ENCODE assay signal across 26 cellular contexts in genomic region chr13:86324191-86324590, GRCh38.
"Had no signal": no experiment of that assay in that cellular context is flagged by ENCODE, and none has a peak within 500 bp of the region (broad histone marks: within the 10 kb centered on the region; RNA-seq: fewer than 3 reads in every experiment).

No MANE protein-coding gene starts in this region.

- FAIRE-seq: keratinocyte had no signal

- H3K4me1 Mint-ChIP-seq: mesothelial cell of epicardium; naive B cell; natural killer cell; stimulated activated memory B cell treated with anti-CD40 and anti-IgM and Interleukin-4, amounts not matched to agents 10 μg/mL and 1 μg/mL and 100 μg/mL, for 72 hours; stimulated activated naive CD8-positive, alpha-beta T cell treated with anti-CD3 and anti-CD28 coated beads, Interleukin-15, amount 100 ng/mL, for 72 hours had no signal

- ATAC-seq: heart right ventricle; natural killer cell; right lobe of liver; stimulated activated memory B cell treated with anti-CD40 and anti-IgM and Interleukin-4, amounts not matched to agents 10 μg/mL and 1 μg/mL and 100 μg/mL, for 72 hours; stimulated activated naive CD8-positive, alpha-beta T cell treated with anti-CD3 and anti-CD28 coated beads, Interleukin-15, amount 100 ng/mL, for 72 hours had no signal

- H3K27ac ChIP-seq: heart right ventricle, hepatocyte, left ventricle myocardium inferior, ovary, prostate gland, right atrium auricular region, right lobe of liver, tibial nerve, uterus had no signal

- H3K4me3 ChIP-seq: heart right ventricle, hepatocyte, left ventricle myocardium inferior, lung, ovary, prostate gland, right atrium auricular region, right lobe of liver, smooth muscle cell, tibial nerve, uterus had no signal

- H3K4me3 Mint-ChIP-seq: mesothelial cell of epicardium; naive B cell; natural killer cell; stimulated activated memory B cell treated with anti-CD40 and anti-IgM and Interleukin-4, amounts not matched to agents 10 μg/mL and 1 μg/mL and 100 μg/mL, for 72 hours; stimulated activated naive CD8-positive, alpha-beta T cell treated with anti-CD3 and anti-CD28 coated beads, Interleukin-15, amount 100 ng/mL, for 72 hours; type B pancreatic cell had no signal

- H3K36me3 ChIP-seq: heart right ventricle, left ventricle myocardium inferior, ovary, prostate gland, right atrium auricular region, right lobe of liver, tibial nerve, uterus had no signal

- H3K36me3 Mint-ChIP-seq: mesothelial cell of epicardium; naive B cell; natural killer cell; stimulated activated memory B cell treated with anti-CD40 and anti-IgM and Interleukin-4, amounts not matched to agents 10 μg/mL and 1 μg/mL and 100 μg/mL, for 72 hours; type B pancreatic cell had no signal

- H3K27ac Mint-ChIP-seq: mesothelial cell of epicardium; naive B cell; natural killer cell; stimulated activated memory B cell treated with anti-CD40 and anti-IgM and Interleukin-4, amounts not matched to agents 10 μg/mL and 1 μg/mL and 100 μg/mL, for 72 hours; stimulated activated naive CD8-positive, alpha-beta T cell treated with anti-CD3 and anti-CD28 coated beads, Interleukin-15, amount 100 ng/mL, for 72 hours; type B pancreatic cell had no signal

- H3K4me1 ChIP-seq: heart right ventricle, left ventricle myocardium inferior, prostate gland, right atrium auricular region, right lobe of liver, tibial nerve, uterus had no signal

- DNase-seq: heart right ventricle; left ventricle myocardium inferior; mesendoderm; naive B cell; natural killer cell; ovary; posterior cingulate gyrus; right lobe of liver; stimulated activated CD4-positive, alpha-beta T cell treated with anti-CD3 and anti-CD28 coated beads, Interleukin-1b, Interleukin-23, amount 100 ng/mL, for 48 hours; stimulated activated CD4-positive, alpha-beta T cell treated with anti-CD3 and anti-CD28 coated beads, Interleukin-2, amount 100 ng/mL, for 48 hours; stimulated activated CD4-positive, alpha-beta T cell treated with anti-CD3 and anti-CD28 coated beads, Interleukin-4, amount 100 ng/mL, for 4 hours; stimulated activated CD8-positive, alpha-beta memory T cell treated with anti-CD3 and anti-CD28 coated beads, Interleukin-4, amount 100 ng/mL, for 48 hours; stimulated activated naive CD4-positive, alpha-beta T cell treated with Interleukin-2 at 50 U/mL for 16 hours; stimulated activated naive CD8-positive, alpha-beta T cell treated with anti-CD3 and anti-CD28 coated beads, Interleukin-15, amount 100 ng/mL, for 72 hours; substantia nigra; uterus had no signal

- H3K27me3 Mint-ChIP-seq: naive B cell; stimulated activated memory B cell treated with anti-CD40 and anti-IgM and Interleukin-4, amounts not matched to agents 10 μg/mL and 1 μg/mL and 100 μg/mL, for 72 hours; stimulated activated naive CD8-positive, alpha-beta T cell treated with anti-CD3 and anti-CD28 coated beads, Interleukin-15, amount 100 ng/mL, for 72 hours; type B pancreatic cell had no signal

- H3K9me3 Mint-ChIP-seq: type B pancreatic cell had no signal

- H3K9me3 ChIP-seq: ovary, prostate gland, right atrium auricular region, right lobe of liver, uterus had no signal
